ENCODE assay signal across 13 cellular contexts in the genomic region with DNA sequence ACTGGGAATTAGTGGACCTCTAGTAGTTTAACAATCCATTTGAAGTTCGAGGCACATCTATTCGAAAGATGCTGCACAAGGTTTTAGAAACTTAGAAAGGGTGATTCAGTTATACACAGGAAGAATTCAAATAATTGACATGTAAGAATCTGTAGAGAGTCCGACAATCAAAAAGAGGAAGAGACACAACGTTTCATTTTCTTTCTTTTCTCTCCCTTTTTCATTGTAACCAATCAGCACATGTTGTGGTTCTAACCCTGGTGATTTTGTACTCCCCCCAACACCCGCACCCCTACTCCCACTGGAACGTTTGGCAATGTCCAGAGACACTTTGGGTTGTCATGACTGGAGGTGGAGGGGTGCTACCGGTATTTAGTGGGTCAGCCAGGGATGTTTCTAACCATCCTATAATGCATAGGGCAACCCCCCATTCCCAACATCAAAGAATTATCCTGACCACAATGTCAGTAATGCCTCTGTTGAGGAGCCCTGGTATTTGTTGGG. TPM values are rescaled to one million over a fixed set of nuclear protein-coding genes. Genes with fewer than 3 reads are reported as not detected.
DNase-seq lines count a peak whose midpoint lies in the region; ATAC-seq and TF ChIP-seq lines count a peak whose summit lies in the region.
"Had no signal": no experiment of that assay in that cellular context is flagged by ENCODE, and none has a peak within 500 bp of the region (broad histone marks: within the 10 kb centered on the region; RNA-seq: fewer than 3 reads in every experiment).

No MANE protein-coding gene starts in this region.

- no peaks in the 10 kb centered on the region for H3K9me3 Mint-ChIP-seq in MCF 10A (ENCODE audit: unreplicated experiment)
- no peaks in the 10 kb centered on the region for H3K9me3 Mint-ChIP-seq in natural killer cell treated with Interleukin-12 subunit alpha and Interleukin-12 subunit beta and Interleukin-15 and Interleukin-18, amount 100 ng/mL, for 72 hours

- H3K9me3 ChIP-seq in right atrium auricular region (no peaks in the 10 kb centered on the region), muscle layer of duodenum (ENCODE audit: control insufficient read depth in 1 of 2, low read length in 2 of 2) (no peaks in the 10 kb centered on the region)

- peak overlapping the region in 1 of 2 donors; percentile 71 for H3K4me3 ChIP-seq in right atrium auricular region
- H3K4me3 ChIP-seq in muscle layer of duodenum (ENCODE audit: low read depth in 1 of 2, low read length in 2 of 2): peak overlapping the region; percentile 73 to 86

- H3K36me3 Mint-ChIP-seq in MCF 10A (ENCODE audit: insufficient read depth, unreplicated experiment): no peaks in the 10 kb centered on the region
- no peaks in the 10 kb centered on the region for H3K36me3 Mint-ChIP-seq in natural killer cell treated with Interleukin-12 subunit alpha and Interleukin-12 subunit beta and Interleukin-15 and Interleukin-18, amount 100 ng/mL, for 72 hours

- BruUV-seq in MCF 10A (replicated peaks; lab: Mats Ljungman, UMichigan): no TSS peak

- peaks cover 56% of the 10 kb centered on the region for H3K4me1 Mint-ChIP-seq in MCF 10A (ENCODE audit: insufficient read depth, unreplicated experiment)
- peaks cover 15 to 25% of the 10 kb centered on the region in 2 donors for H3K4me1 Mint-ChIP-seq in natural killer cell treated with Interleukin-12 subunit alpha and Interleukin-12 subunit beta and Interleukin-15 and Interleukin-18, amount 100 ng/mL, for 72 hours (ENCODE audit: low read depth in 2 of 2)

- peak overlapping the region; percentile 22 for H3K27ac Mint-ChIP-seq in MCF 10A (ENCODE audit: low read depth, unreplicated experiment)
- H3K27ac Mint-ChIP-seq in natural killer cell treated with Interleukin-12 subunit alpha and Interleukin-12 subunit beta and Interleukin-15 and Interleukin-18, amount 100 ng/mL, for 72 hours: no peak overlapping the region

- H3K27me3 Mint-ChIP-seq in MCF 10A (ENCODE audit: insufficient read depth, unreplicated experiment): no peaks in the 10 kb centered on the region
- H3K27me3 Mint-ChIP-seq in natural killer cell treated with Interleukin-12 subunit alpha and Interleukin-12 subunit beta and Interleukin-15 and Interleukin-18, amount 100 ng/mL, for 72 hours: peaks cover 35 to 45% of the 10 kb centered on the region in 2 donors

- no peaks in the 10 kb centered on the region for H3K36me3 ChIP-seq in right atrium auricular region
- H3K36me3 ChIP-seq in muscle layer of duodenum (ENCODE audit: control insufficient read depth in 1 of 2, insufficient read depth in 2 of 2, low read length in 2 of 2): no peaks in the 10 kb centered on the region

- no peak overlapping the region for H3K4me3 Mint-ChIP-seq in MCF 10A (ENCODE audit: unreplicated experiment)
- H3K4me3 Mint-ChIP-seq in natural killer cell treated with Interleukin-12 subunit alpha and Interleukin-12 subunit beta and Interleukin-15 and Interleukin-18, amount 100 ng/mL, for 72 hours: no peak overlapping the region

- intact Hi-C loops in Right ventricle myocardium superior (cut with DNase I) (no loop called here), MCF 10A (cut with micrococcal nuclease) (no loop called here)

- CTCF ChIA-PET in MCF 10A (lab: Yijun Ruan, JAX): interaction anchor here (0.7 to 1.1 kb wide), 2 partner anchors 337 to 717 kb away, joined by 3 to 7 read pairs; no protein-coding TSS in a partner anchor

- H3K4me1 ChIP-seq in right atrium auricular region: peaks cover 0 to 37% of the 10 kb centered on the region in 2 donors
- peaks cover 0 to 10% of the 10 kb centered on the region in 2 donors for H3K4me1 ChIP-seq in muscle layer of duodenum (ENCODE audit: control insufficient read depth in 1 of 2, insufficient read depth in 2 of 2, low read length in 2 of 2)

- POLR2A ChIA-PET in MCF 10A (lab: Yijun Ruan, JAX): interaction anchor here (0.8 to 1.0 kb wide), 2 partner anchors 10 to 15 kb away, joined by 3 read pairs; no protein-coding TSS in a partner anchor

- H3K27ac ChIP-seq in right atrium auricular region (peak overlapping the region; percentile 76 to 92), muscle layer of duodenum (ENCODE audit: low read length) (peak overlapping the region; percentile 33)

- ATAC-seq in Right ventricle myocardium superior (ENCODE audit: poor library complexity): no peak
- no peak for ATAC-seq in natural killer cell treated with Interleukin-12 subunit alpha and Interleukin-12 subunit beta and Interleukin-15 and Interleukin-18, amount 100 ng/mL, for 72 hours
- ATAC-seq: T-helper 17 cell had no signal

- no peaks in the 10 kb centered on the region for H3K27me3 ChIP-seq in right atrium auricular region
- H3K27me3 ChIP-seq in muscle layer of duodenum (ENCODE audit: low read depth, low read length): peaks cover 4% of the 10 kb centered on the region

- no peak for DNase-seq in right atrium auricular region (ENCODE audit: low spot score)
- no peak for DNase-seq in Right ventricle myocardium superior
- no peak for DNase-seq in MCF 10A (ENCODE audit: unreplicated experiment)
- no peak for DNase-seq in natural killer cell treated with Interleukin-12 subunit alpha and Interleukin-12 subunit beta and Interleukin-15 and Interleukin-18, amount 100 ng/mL, for 72 hours (ENCODE audit: low spot score)
- no peak for DNase-seq in COLO668 (lab: John Stamatoyannopoulos, UW; ENCODE audit: unreplicated experiment)
- DNase-seq in NCI-H526 treated with DMSO at 0.1 percent for 48 hours (lab: John Stamatoyannopoulos, UW): no peak
- no peak for DNase-seq in activated CD8-positive, alpha-beta memory T cell treated with anti-CD3 and anti-CD28 coated beads, Interleukin-2, amount 50 U/mL, for 4 hours
- DNase-seq: GDM1, KBM-7, kidney, NCI-H345, T-helper 17 cell had no signal

- no peak for TF ChIP-seq CTCF in right atrium auricular region (IDR thresholded peaks at IDR 0.05)
- TF ChIP-seq CTCF in MCF 10A (IDR thresholded peaks at IDR 0.05; ENCODE audit: unreplicated experiment): no peak

RNA-seq across cellular contexts. Expression of gene TGFB2, which starts 4.9 kb away (rescaled TPM):
- total RNA-seq in right atrium auricular region (1 to 10 TPM; 4.3 to 8.7 TPM), Right ventricle myocardium superior (1.5 TPM), MCF 10A (2022) (5.3 and 6.3 TPM in 2 replicates)
- total RNA-seq in natural killer cell treated with Interleukin-12 subunit alpha and Interleukin-12 subunit beta and Interleukin-15 and Interleukin-18, amount 100 ng/mL, for 72 hours: under 1 TPM in 1 of 2 donors, not detected in 1; 0.11 TPM
